In the genomic region with DNA sequence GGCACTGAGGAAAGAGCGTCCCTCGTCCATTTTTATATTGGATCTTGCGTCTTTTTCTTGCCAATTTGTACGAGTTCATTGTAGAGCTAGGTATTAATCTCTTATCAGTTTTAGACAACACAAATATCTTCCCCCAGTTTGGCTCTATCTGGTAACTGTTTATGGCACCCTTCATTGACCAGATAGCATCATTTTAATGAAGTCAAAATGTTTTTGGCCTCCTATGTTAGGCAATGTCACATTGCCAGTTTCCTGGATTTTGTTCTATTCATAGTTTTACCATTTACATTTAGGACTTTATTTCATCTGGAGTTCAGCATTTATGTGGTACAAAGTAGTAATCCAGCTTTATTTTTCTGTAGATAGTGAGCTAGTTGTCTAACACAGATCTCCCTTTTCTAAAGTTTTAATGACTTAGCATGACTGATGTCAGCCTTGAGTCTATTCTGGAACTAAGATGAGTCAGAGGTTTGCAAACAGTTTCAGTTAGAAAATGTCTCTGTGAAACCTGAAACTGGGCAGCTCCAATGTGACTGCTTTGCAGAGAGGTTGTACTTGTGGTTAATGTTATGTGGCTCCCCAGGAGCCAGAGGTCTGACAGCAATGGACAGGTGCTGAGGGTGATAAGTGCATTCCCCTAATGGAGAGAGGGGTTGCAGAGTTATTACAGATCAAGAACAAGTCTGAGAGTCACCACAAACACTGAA, we compare ENCODE assay signal across 1 cellular context.
TF ChIP-seq lines count a peak whose summit lies in the region.

No MANE protein-coding gene starts in this region.

TF ChIP-seq in HepG2, 621 proteins besides CTCF, POLR2A, EP300 and RAD21 (continued from another document and continues in another):
- TF ChIP-seq, protein P1, sequence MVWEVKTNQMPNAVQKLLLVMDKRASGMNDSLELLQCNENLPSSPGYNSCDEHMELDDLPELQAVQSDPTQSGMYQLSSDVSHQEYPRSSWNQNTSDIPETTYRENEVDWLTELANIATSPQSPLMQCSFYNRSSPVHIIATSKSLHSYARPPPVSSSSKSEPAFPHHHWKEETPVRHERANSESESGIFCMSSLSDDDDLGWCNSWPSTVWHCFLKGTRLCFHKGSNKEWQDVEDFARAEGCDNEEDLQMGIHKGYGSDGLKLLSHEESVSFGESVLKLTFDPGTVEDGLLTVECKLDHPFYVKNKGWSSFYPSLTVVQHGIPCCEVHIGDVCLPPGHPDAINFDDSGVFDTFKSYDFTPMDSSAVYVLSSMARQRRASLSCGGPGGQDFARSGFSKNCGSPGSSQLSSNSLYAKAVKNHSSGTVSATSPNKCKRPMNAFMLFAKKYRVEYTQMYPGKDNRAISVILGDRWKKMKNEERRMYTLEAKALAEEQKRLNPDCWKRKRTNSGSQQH (CRISPR knock-in tag; IDR thresholded peaks at IDR 0.05; ENCODE audit: low read depth): no peak
- no peak for TF ChIP-seq PHF8 (CRISPR knock-in tag; IDR thresholded peaks at IDR 0.05)
- TF ChIP-seq, protein P2, sequence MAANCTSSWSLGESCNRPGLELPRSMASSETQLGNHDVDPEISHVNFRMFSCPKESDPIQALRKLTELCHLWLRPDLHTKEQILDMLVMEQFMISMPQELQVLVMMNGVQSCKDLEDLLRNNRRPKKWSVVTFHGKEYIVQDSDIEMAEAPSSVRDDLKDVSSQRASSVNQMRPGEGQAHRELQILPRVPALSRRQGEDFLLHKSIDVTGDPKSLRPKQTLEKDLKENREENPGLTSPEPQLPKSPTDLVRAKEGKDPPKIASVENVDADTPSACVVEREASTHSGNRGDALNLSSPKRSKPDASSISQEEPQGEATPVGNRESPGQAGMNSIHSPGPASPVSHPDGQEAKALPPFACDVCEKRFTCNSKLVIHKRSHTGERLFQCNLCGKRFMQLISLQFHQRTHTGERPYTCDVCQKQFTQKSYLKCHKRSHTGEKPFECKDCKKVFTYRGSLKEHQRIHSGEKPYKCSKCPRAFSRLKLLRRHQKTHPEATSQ (CRISPR knock-in tag; IDR thresholded peaks at IDR 0.05; ENCODE audit: borderline replicate concordance): no peak
- TF ChIP-seq ERF (CRISPR knock-in tag; IDR thresholded peaks at IDR 0.05): peak; percentile 37; the same call in 1 of the 2 replicates
- no peak for TF ChIP-seq RBM39 (IDR thresholded peaks at IDR 0.05; ENCODE audit: low read depth, low read length, poor library complexity, severe bottlenecking)
- no peak for TF ChIP-seq ZNF660 (CRISPR knock-in tag; IDR thresholded peaks at IDR 0.05; ENCODE audit: borderline replicate concordance, low read depth)
- TF ChIP-seq FOXM1 (CRISPR knock-in tag; IDR thresholded peaks at IDR 0.05): no peak
- TF ChIP-seq, protein P3, sequence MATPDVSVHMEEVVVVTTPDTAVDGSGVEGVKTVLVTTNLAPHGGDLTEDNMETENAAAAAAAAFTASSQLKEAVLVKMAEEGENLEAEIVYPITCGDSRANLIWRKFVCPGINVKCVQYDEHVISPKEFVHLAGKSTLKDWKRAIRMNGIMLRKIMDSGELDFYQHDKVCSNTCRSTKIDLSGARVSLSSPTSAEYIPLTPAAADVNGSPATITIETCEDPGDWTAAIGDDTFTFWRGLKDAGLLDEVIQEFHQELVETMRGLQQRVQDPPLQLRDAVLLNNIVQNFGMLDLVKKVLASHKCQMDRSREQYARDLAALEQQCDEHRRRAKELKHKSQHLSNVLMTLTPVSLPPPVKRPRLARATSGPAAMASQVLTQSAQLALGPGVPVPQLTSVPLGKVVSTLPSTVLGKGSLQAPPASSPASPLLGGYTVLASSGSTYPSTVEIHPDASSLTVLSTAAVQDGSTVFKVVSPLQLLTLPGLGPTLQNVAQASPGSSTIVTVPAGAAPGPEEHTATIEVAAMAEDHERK (CRISPR knock-in tag; IDR thresholded peaks at IDR 0.05; ENCODE audit: low read depth): no peak
- no peak for TF ChIP-seq ZNF160 (CRISPR knock-in tag; IDR thresholded peaks at IDR 0.05)
- TF ChIP-seq ZBTB7B (CRISPR knock-in tag; IDR thresholded peaks at IDR 0.05): no peak
- TF ChIP-seq POLR2AphosphoS5 (IDR thresholded peaks at IDR 0.05; ENCODE audit: low read depth, low read length): no peak
- TF ChIP-seq, protein P4, sequence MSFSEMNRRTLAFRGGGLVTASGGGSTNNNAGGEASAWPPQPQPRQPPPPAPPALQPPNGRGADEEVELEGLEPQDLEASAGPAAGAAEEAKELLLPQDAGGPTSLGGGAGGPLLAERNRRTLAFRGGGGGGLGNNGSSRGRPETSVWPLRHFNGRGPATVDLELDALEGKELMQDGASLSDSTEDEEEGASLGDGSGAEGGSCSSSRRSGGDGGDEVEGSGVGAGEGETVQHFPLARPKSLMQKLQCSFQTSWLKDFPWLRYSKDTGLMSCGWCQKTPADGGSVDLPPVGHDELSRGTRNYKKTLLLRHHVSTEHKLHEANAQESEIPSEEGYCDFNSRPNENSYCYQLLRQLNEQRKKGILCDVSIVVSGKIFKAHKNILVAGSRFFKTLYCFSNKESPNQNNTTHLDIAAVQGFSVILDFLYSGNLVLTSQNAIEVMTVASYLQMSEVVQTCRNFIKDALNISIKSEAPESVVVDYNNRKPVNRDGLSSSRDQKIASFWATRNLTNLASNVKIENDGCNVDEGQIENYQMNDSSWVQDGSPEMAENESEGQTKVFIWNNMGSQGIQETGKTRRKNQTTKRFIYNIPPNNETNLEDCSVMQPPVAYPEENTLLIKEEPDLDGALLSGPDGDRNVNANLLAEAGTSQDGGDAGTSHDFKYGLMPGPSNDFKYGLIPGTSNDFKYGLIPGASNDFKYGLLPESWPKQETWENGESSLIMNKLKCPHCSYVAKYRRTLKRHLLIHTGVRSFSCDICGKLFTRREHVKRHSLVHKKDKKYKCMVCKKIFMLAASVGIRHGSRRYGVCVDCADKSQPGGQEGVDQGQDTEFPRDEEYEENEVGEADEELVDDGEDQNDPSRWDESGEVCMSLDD (CRISPR knock-in tag; IDR thresholded peaks at IDR 0.05; ENCODE audit: borderline replicate concordance): no peak
- peak; percentile 34; the same call in 1 of the 2 replicates for TF ChIP-seq ZNF292 (CRISPR knock-in tag; IDR thresholded peaks at IDR 0.05; ENCODE audit: borderline replicate concordance, low read depth)
- no peak for TF ChIP-seq KMT2B (CRISPR knock-in tag; IDR thresholded peaks at IDR 0.05)
- TF ChIP-seq, protein P5, sequence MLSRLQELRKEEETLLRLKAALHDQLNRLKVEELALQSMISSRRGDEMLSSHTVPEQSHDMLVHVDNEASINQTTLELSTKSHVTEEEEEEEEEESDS (CRISPR knock-in tag; IDR thresholded peaks at IDR 0.05; ENCODE audit: borderline replicate concordance): no peak
- TF ChIP-seq ZNF232 (CRISPR knock-in tag; IDR thresholded peaks at IDR 0.05; ENCODE audit: borderline replicate concordance): no peak
- TF ChIP-seq NR2F1 (CRISPR knock-in tag; IDR thresholded peaks at IDR 0.05): no peak
- no peak for TF ChIP-seq NFRKB (IDR thresholded peaks at IDR 0.05)
- no peak for TF ChIP-seq CREB1 (IDR thresholded peaks at IDR 0.05)
- peak; percentile 40; the same call in 1 of the 2 replicates for TF ChIP-seq CREB1 (CRISPR knock-in tag; IDR thresholded peaks at IDR 0.05)
- TF ChIP-seq THYN1 (CRISPR knock-in tag; IDR thresholded peaks at IDR 0.05; ENCODE audit: borderline replicate concordance, low read depth): no peak
- TF ChIP-seq TAF1 (CRISPR knock-in tag; IDR thresholded peaks at IDR 0.05): no peak
- 0 out of 2 replicates have a peak, but pooled peaks have one; percentile 10 for TF ChIP-seq NFE2L2 (IDR thresholded peaks at IDR 0.05; ENCODE audit: low read length)
- TF ChIP-seq, protein P6, sequence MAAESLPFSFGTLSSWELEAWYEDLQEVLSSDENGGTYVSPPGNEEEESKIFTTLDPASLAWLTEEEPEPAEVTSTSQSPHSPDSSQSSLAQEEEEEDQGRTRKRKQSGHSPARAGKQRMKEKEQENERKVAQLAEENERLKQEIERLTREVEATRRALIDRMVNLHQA (CRISPR knock-in tag; IDR thresholded peaks at IDR 0.05): no peak
- no peak for TF ChIP-seq NBN (conservative IDR thresholded peaks at IDR 0.05)
- no peak for TF ChIP-seq GLI4 (CRISPR knock-in tag; IDR thresholded peaks at IDR 0.05; ENCODE audit: borderline replicate concordance)
- TF ChIP-seq NFIC (IDR thresholded peaks at IDR 0.05; ENCODE audit: low read length): no peak
- TF ChIP-seq, protein P7, sequence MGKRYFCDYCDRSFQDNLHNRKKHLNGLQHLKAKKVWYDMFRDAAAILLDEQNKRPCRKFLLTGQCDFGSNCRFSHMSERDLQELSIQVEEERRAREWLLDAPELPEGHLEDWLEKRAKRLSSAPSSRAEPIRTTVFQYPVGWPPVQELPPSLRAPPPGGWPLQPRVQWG (CRISPR knock-in tag; IDR thresholded peaks at IDR 0.05; ENCODE audit: borderline replicate concordance, low read depth): no peak
- TF ChIP-seq KMT2A (CRISPR knock-in tag; IDR thresholded peaks at IDR 0.05): no peak
- peak; percentile 95 for TF ChIP-seq FOSL2 (CRISPR knock-in tag; IDR thresholded peaks at IDR 0.05)
- TF ChIP-seq, protein P8, sequence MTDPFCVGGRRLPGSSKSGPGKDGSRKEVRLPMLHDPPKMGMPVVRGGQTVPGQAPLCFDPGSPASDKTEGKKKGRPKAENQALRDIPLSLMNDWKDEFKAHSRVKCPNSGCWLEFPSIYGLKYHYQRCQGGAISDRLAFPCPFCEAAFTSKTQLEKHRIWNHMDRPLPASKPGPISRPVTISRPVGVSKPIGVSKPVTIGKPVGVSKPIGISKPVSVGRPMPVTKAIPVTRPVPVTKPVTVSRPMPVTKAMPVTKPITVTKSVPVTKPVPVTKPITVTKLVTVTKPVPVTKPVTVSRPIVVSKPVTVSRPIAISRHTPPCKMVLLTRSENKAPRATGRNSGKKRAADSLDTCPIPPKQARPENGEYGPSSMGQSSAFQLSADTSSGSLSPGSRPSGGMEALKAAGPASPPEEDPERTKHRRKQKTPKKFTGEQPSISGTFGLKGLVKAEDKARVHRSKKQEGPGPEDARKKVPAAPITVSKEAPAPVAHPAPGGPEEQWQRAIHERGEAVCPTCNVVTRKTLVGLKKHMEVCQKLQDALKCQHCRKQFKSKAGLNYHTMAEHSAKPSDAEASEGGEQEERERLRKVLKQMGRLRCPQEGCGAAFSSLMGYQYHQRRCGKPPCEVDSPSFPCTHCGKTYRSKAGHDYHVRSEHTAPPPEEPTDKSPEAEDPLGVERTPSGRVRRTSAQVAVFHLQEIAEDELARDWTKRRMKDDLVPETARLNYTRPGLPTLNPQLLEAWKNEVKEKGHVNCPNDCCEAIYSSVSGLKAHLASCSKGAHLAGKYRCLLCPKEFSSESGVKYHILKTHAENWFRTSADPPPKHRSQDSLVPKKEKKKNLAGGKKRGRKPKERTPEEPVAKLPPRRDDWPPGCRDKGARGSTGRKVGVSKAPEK (CRISPR knock-in tag; IDR thresholded peaks at IDR 0.05; ENCODE audit: borderline replicate concordance): no peak
- no peak for TF ChIP-seq NFKB2 (CRISPR knock-in tag; IDR thresholded peaks at IDR 0.05; ENCODE audit: borderline replicate concordance)
- TF ChIP-seq HNRNPUL1 (IDR thresholded peaks at IDR 0.05; ENCODE audit: low read depth, low read length): no peak
- TF ChIP-seq, protein P9, sequence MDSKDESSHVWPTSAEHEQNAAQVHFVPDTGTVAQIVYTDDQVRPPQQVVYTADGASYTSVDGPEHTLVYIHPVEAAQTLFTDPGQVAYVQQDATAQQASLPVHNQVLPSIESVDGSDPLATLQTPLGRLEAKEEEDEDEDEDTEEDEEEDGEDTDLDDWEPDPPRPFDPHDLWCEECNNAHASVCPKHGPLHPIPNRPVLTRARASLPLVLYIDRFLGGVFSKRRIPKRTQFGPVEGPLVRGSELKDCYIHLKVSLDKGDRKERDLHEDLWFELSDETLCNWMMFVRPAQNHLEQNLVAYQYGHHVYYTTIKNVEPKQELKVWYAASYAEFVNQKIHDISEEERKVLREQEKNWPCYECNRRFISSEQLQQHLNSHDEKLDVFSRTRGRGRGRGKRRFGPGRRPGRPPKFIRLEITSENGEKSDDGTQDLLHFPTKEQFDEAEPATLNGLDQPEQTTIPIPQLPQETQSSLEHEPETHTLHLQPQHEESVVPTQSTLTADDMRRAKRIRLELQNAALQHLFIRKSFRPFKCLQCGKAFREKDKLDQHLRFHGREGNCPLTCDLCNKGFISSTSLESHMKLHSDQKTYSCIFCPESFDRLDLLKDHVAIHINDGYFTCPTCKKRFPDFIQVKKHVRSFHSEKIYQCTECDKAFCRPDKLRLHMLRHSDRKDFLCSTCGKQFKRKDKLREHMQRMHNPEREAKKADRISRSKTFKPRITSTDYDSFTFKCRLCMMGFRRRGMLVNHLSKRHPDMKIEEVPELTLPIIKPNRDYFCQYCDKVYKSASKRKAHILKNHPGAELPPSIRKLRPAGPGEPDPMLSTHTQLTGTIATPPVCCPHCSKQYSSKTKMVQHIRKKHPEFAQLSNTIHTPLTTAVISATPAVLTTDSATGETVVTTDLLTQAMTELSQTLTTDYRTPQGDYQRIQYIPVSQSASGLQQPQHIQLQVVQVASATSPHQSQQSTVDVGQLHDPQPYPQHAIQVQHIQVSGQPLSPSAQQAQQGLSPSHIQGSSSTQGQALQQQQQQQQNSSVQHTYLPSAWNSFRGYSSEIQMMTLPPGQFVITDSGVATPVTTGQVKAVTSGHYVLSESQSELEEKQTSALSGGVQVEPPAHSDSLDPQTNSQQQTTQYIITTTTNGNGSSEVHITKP (CRISPR knock-in tag; IDR thresholded peaks at IDR 0.05; ENCODE audit: low read depth): peak; percentile 70
- TF ChIP-seq ZFAT (CRISPR knock-in tag; conservative IDR thresholded peaks at IDR 0.05): no peak
- TF ChIP-seq, protein P10, sequence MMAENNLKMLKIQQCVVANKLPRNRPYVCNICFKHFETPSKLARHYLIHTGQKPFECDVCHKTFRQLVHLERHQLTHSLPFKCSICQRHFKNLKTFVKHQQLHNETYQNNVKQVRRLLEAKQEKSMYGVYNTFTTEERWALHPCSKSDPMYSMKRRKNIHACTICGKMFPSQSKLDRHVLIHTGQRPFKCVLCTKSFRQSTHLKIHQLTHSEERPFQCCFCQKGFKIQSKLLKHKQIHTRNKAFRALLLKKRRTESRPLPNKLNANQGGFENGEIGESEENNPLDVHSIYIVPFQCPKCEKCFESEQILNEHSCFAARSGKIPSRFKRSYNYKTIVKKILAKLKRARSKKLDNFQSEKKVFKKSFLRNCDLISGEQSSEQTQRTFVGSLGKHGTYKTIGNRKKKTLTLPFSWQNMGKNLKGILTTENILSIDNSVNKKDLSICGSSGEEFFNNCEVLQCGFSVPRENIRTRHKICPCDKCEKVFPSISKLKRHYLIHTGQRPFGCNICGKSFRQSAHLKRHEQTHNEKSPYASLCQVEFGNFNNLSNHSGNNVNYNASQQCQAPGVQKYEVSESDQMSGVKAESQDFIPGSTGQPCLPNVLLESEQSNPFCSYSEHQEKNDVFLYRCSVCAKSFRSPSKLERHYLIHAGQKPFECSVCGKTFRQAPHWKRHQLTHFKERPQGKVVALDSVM (CRISPR knock-in tag; IDR thresholded peaks at IDR 0.05): no peak
- TF ChIP-seq, protein P11, sequence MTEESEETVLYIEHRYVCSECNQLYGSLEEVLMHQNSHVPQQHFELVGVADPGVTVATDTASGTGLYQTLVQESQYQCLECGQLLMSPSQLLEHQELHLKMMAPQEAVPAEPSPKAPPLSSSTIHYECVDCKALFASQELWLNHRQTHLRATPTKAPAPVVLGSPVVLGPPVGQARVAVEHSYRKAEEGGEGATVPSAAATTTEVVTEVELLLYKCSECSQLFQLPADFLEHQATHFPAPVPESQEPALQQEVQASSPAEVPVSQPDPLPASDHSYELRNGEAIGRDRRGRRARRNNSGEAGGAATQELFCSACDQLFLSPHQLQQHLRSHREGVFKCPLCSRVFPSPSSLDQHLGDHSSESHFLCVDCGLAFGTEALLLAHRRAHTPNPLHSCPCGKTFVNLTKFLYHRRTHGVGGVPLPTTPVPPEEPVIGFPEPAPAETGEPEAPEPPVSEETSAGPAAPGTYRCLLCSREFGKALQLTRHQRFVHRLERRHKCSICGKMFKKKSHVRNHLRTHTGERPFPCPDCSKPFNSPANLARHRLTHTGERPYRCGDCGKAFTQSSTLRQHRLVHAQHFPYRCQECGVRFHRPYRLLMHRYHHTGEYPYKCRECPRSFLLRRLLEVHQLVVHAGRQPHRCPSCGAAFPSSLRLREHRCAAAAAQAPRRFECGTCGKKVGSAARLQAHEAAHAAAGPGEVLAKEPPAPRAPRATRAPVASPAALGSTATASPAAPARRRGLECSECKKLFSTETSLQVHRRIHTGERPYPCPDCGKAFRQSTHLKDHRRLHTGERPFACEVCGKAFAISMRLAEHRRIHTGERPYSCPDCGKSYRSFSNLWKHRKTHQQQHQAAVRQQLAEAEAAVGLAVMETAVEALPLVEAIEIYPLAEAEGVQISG (CRISPR knock-in tag; IDR thresholded peaks at IDR 0.05): no peak
